13 cellular contexts compared by ENCODE assay signal in genomic region chr20:25574411-25574810, GRCh38. TPM values are rescaled to one million over a fixed set of nuclear protein-coding genes. Genes with fewer than 3 reads are reported as not detected.
DNase-seq lines count a peak whose midpoint lies in the region; ATAC-seq, FAIRE-seq and TF ChIP-seq lines count a peak whose summit lies in the region.
"Had no signal": no experiment of that assay in that cellular context is flagged by ENCODE, and none has a peak within 500 bp of the region (broad histone marks: within the 10 kb centered on the region; RNA-seq: fewer than 3 reads in every experiment).

No MANE protein-coding gene starts in this region.

- no peak overlapping the region for H3K14ac ChIP-seq in H9 (ENCODE audit: insufficient read depth, low read length)

- H3K23ac ChIP-seq in H9 (ENCODE audit: insufficient read length, low read depth, low read length): no peak overlapping the region

- no peaks in the 10 kb centered on the region for H3K9me3 Mint-ChIP-seq in H9
- H3K9me3 Mint-ChIP-seq: activated naive CD4-positive, alpha-beta T cell treated with anti-CD3 and anti-CD28 coated beads, Interleukin-2, amount 50 U/mL, for 72 hours; neural crest cell had no signal

- H2BK120ac ChIP-seq in H9 (ENCODE audit: low read depth, low read length, poor library complexity, severe bottlenecking): no peak overlapping the region

- no peak overlapping the region for H3K4me3 Mint-ChIP-seq in H9
- H3K4me3 Mint-ChIP-seq: neural crest cell had no signal

- H3K27ac ChIP-seq in A549 (no peak overlapping the region), H9 (ENCODE audit: insufficient read length, low read depth, low read length) (no peak overlapping the region), PC-9 (no peak overlapping the region), stomach (no peak overlapping the region), dorsolateral prefrontal cortex (no peak overlapping the region)

- H3T11ph ChIP-seq in H9 (ENCODE audit: low read length): no peak overlapping the region

- H2BK5ac ChIP-seq in H9 (ENCODE audit: insufficient read length, low read length): no peak overlapping the region

- TF ChIP-seq POLR2A in A549 (IDR thresholded peaks at IDR 0.05; ENCODE audit: low read length): no peak
- no peak for TF ChIP-seq POLR2A in stomach (IDR thresholded peaks at IDR 0.05)

- no peak overlapping the region for H3K9ac ChIP-seq in H9 (ENCODE audit: extremely low read depth, insufficient read length, low read length)

- H3K9me2 ChIP-seq in PC-9 (ENCODE audit: insufficient read depth): no peaks in the 10 kb centered on the region

- H3K27ac Mint-ChIP-seq in H9: peak overlapping the region in 2 of 3 experiments; percentile 5 to 16; a peak in 3 of 7 replicates
- H3K27ac Mint-ChIP-seq: activated naive CD4-positive, alpha-beta T cell treated with anti-CD3 and anti-CD28 coated beads, Interleukin-2, amount 50 U/mL, for 72 hours had no signal

- no peak overlapping the region for H2BK15ac ChIP-seq in H9 (ENCODE audit: low read depth, low read length)

- H3K79me1 ChIP-seq in H9 (ENCODE audit: insufficient read depth, low read depth, low read length, poor library complexity, severe bottlenecking): peaks cover 7% of the 10 kb centered on the region

- no peak overlapping the region for H3K4ac ChIP-seq in H9 (ENCODE audit: low read depth, low read length)

- no peak overlapping the region for H3K56ac ChIP-seq in H9 (ENCODE audit: insufficient read length, low read depth, low read length)

- H3K27me3 ChIP-seq in H9 (ENCODE audit: insufficient read depth, low read length): no peaks in the 10 kb centered on the region
- no peaks in the 10 kb centered on the region for H3K27me3 ChIP-seq in PC-9 (ENCODE audit: insufficient read depth, low read depth)
- H3K27me3 ChIP-seq in stomach: no peaks in the 10 kb centered on the region
- H3K27me3 ChIP-seq in dorsolateral prefrontal cortex: no peaks in the 10 kb centered on the region

- H3K9me3 ChIP-seq in A549: no peaks in the 10 kb centered on the region
- H3K9me3 ChIP-seq in H9 (ENCODE audit: control insufficient read depth, low read depth, low read length): no peaks in the 10 kb centered on the region
- no peaks in the 10 kb centered on the region for H3K9me3 ChIP-seq in PC-9 (ENCODE audit: insufficient read depth, low read depth)
- H3K9me3 ChIP-seq in stomach: no peaks in the 10 kb centered on the region

- H3K4me2 ChIP-seq in A549: no peak overlapping the region
- H3K4me2 ChIP-seq in H9 (ENCODE audit: insufficient read depth, insufficient read length, low read length): no peak overlapping the region
- no peak overlapping the region for H3K4me2 ChIP-seq in PC-9

- TF ChIP-seq EP300 in A549 (IDR thresholded peaks at IDR 0.05): no peak
- TF ChIP-seq EP300 in stomach (IDR thresholded peaks at IDR 0.05): no peak

- FAIRE-seq in A549 (lab: Jason Lieb, UNC): no peak
- FAIRE-seq: frontal cortex, TTC549 had no signal

- no peak overlapping the region for H2AK5ac ChIP-seq in H9 (ENCODE audit: insufficient read length, low read length)

- TF ChIP-seq CTCF in A549 (IDR thresholded peaks at IDR 0.05) (peak; percentile 24; the same call in 1 of the 3 replicates), H9 (conservative IDR thresholded peaks at IDR 0.05) (no peak; the same call in 2 of the 3 replicates), PC-9 (conservative IDR thresholded peaks at IDR 0.05) (peak; percentile 43), fibroblast of pulmonary artery (IDR thresholded peaks at IDR 0.05; ENCODE audit: low read length, missing control alignments) (peak; percentile 55), stomach (IDR thresholded peaks at IDR 0.05) (no peak), dorsolateral prefrontal cortex (IDR thresholded peaks at IDR 0.05 in 54 of 56, conservative IDR thresholded peaks at IDR 0.05 in 2 of 56; ENCODE audit: low read depth in 1 of 56, partially characterized antibody in 56 of 56) (no peak)

- no peak overlapping the region for H4K91ac ChIP-seq in H9 (ENCODE audit: insufficient read length, low read depth, low read length)

- H2AFZ ChIP-seq in H9 (ENCODE audit: low read length) (no peak overlapping the region), PC-9 (no peak overlapping the region)

- H4K8ac ChIP-seq in H9 (replicated peaks; ENCODE audit: insufficient read length, low read depth, low read length): no peak overlapping the region

- H3K4me3 ChIP-seq in A549 (no peak overlapping the region), PC-9 (no peak overlapping the region), fibroblast of pulmonary artery (replicated peaks; ENCODE audit: low read depth, low read length) (no peak overlapping the region), stomach (no peak overlapping the region), dorsolateral prefrontal cortex (no peak overlapping the region)

- no peak overlapping the region for H2BK20ac ChIP-seq in H9 (ENCODE audit: low read depth, low read length, poor library complexity, severe bottlenecking)

- no peaks in the 10 kb centered on the region for H3K27me3 Mint-ChIP-seq in H9 (ENCODE audit: low read depth)

- H3K36me3 Mint-ChIP-seq in H9 (ENCODE audit: insufficient read depth in 1 of 3, low read depth in 3 of 3): peaks cover 32 to 33% (median 33%) of the 10 kb centered on the region in 3 experiments
- H3K36me3 Mint-ChIP-seq: activated naive CD4-positive, alpha-beta T cell treated with anti-CD3 and anti-CD28 coated beads, Interleukin-2, amount 50 U/mL, for 72 hours had no signal

- CTCF ChIA-PET in A549 (lab: Yijun Ruan, JAX): interaction anchor here (1.0 to 1.1 kb wide), 2 partner anchors 10 to 26 kb away, joined by 4 read pairs; no protein-coding TSS in a partner anchor
- CTCF ChIA-PET in PC-9 (lab: Charles Lee): interaction anchor here (0.6 kb wide), 1 partner anchor 330 kb away, joined by 3 read pairs; no protein-coding TSS in a partner anchor

- no peaks in the 10 kb centered on the region for H3F3A ChIP-seq in PC-9 (ENCODE audit: insufficient read depth, low read depth)

- H3K18ac ChIP-seq in H9 (ENCODE audit: insufficient read length, low read depth, low read length): no peak overlapping the region

- 91% methylated on average over 3 of the region's 3 CpGs for WGBS in A549 (ENCODE audit: missing lambda C conversion rate)
- WGBS in H9 (ENCODE audit: extremely low coverage, insufficient read length, low lambda C conversion rate): no CpG with 5 or more reads among the region's 3 CpGs
- WGBS in stomach, 5 donors: 59 to 66% (median 63%) methylated on average over 3 of the region's 3 CpGs

- H3K79me2 ChIP-seq in H9 (ENCODE audit: insufficient read depth, low read length) (peaks cover 28% of the 10 kb centered on the region; the same call in 1 of the 2 replicates), PC-9 (ENCODE audit: low read depth) (no peaks in the 10 kb centered on the region)

- BruUV-seq in PC-9 (replicated peaks; lab: Mats Ljungman, UMichigan): no TSS peak

- H3K4me1 Mint-ChIP-seq in H9: peaks cover 22 to 30% of the 10 kb centered on the region in 2 experiments

- POLR2A ChIA-PET in A549 (lab: Yijun Ruan, JAX): interaction anchor here (0.8 kb wide), 1 partner anchor 10 kb away, joined by 3 read pairs; the partner anchor contains the start of gene NINL
- POLR2A ChIA-PET in PC-9 (lab: Charles Lee; ENCODE audit: unreplicated experiment): no interaction called here

- H3K23me2 ChIP-seq in H9 (ENCODE audit: insufficient read length, low read depth, low read length, poor library complexity, severe bottlenecking): peaks cover 2% of the 10 kb centered on the region

- H4K5ac ChIP-seq in H9 (ENCODE audit: insufficient read length, low read depth, low read length): no peak overlapping the region

- no peaks in the 10 kb centered on the region for H3K36me3 ChIP-seq in PC-9 (ENCODE audit: low read depth)
- peaks cover 0 to 4% (median 0%) of the 10 kb centered on the region in 4 donors for H3K36me3 ChIP-seq in stomach

- H3K4me1 ChIP-seq in A549: peaks cover 17% of the 10 kb centered on the region; the same call in 2 of the 3 replicates
- H3K4me1 ChIP-seq in H9 (ENCODE audit: insufficient read depth, low read length): no peaks in the 10 kb centered on the region; the same call in 1 of the 2 replicates
- no peaks in the 10 kb centered on the region for H3K4me1 ChIP-seq in PC-9 (replicated peaks; ENCODE audit: insufficient read depth)
- peaks cover 0 to 29% (median 3%) of the 10 kb centered on the region in 4 donors for H3K4me1 ChIP-seq in stomach

- H4K20me1 ChIP-seq in H9 (ENCODE audit: control insufficient read depth, insufficient read depth, insufficient read length) (peaks cover 2% of the 10 kb centered on the region), PC-9 (ENCODE audit: insufficient read depth) (no peaks in the 10 kb centered on the region)

- TF ChIP-seq RAD21 in A549 (conservative IDR thresholded peaks at IDR 0.05 in 1 of 2, IDR thresholded peaks at IDR 0.05 in 1 of 2): peak; percentile 45 to 57; a peak in 3 of 5 replicates

- DNase-seq in A549 (ENCODE audit: low read depth in 1 of 2, low spot score in 1 of 2) (peak in 1 of 2 experiments; percentile 54), H9 (no peak), PC-9 (peak; percentile 28 to 41), fibroblast of pulmonary artery (ENCODE audit: low read depth) (peak; percentile 61), stomach (no peak), dorsolateral prefrontal cortex (no peak)
- DNase-seq: NCI-H2081 had no signal

- intact Hi-C loops in PC-9 (cut with micrococcal nuclease; ENCODE audit: unreplicated experiment) (no loop called here), stomach (cut with DNase I; ENCODE audit: low total_unique reads) (no loop called here), dorsolateral prefrontal cortex (cut with DNase I) (no loop called here)

- no peak overlapping the region for H2BK12ac ChIP-seq in H9 (ENCODE audit: insufficient read length, low read depth, low read length)

- ATAC-seq in A549: peak; percentile 56 to 68; a peak in 5 of 6 replicates
- no peak for ATAC-seq in HG03039 (IDR thresholded peaks at IDR 0.05; ENCODE audit: unreplicated experiment)
- ATAC-seq in HG03342 (IDR thresholded peaks at IDR 0.05; ENCODE audit: unreplicated experiment): no peak
- ATAC-seq: activated naive CD4-positive, alpha-beta T cell treated with anti-CD3 and anti-CD28 coated beads, Interleukin-2, amount 50 U/mL, for 72 hours had no signal

RNA-seq across cellular contexts. Expression of gene NINL, which starts 10.9 kb away (rescaled TPM):
- polyA plus RNA-seq in A549 (2011; rRNA removed) (15.3 and 22.4 TPM in 2 replicates), A549 (2017; fragmentation: RNase III; extraction: RNeasy Plus Mini Kit Qiagen cat#74134 plus additional on column Dnase treatment) (13.2 to 23.4 TPM (median 20.2 TPM) in 3 replicates), stomach (10 to 100 TPM in 1 of 3 donors, 1 to 10 TPM in 2; 6.4 to 10.1 (median 7.8) TPM)
- polyA plus RNA-seq in A549 (2012; cell fraction: cytosol; rRNA removed): 20.0 and 20.8 TPM in 2 replicates
- 45.7 and 48.9 TPM in 2 replicates for polyA plus RNA-seq in A549 (2012; cell fraction: nucleus; rRNA removed)
- 13.1 and 20.6 TPM in 2 replicates for polyA minus RNA-seq in A549 (2011; rRNA and poly(A)+ RNA removed)
- total RNA-seq in H9 (2021) (29.2 and 34.3 TPM in 2 replicates), PC-9 (2021) (19.6 and 39.9 TPM in 2 replicates), stomach (10 to 100 TPM in 4 of 5 donors, 1 to 10 TPM in 1; 3.1 to 34.8 (median 22.0) TPM), dorsolateral prefrontal cortex (10 to 100 TPM in 107 of 120 experiments, 1 to 10 TPM in 13; 7.5 to 30.6 (median 13.7) TPM)

RNA-seq across cellular contexts. Expression of gene NANP, which starts 49.4 kb away (rescaled TPM):
- polyA plus RNA-seq in A549 (2011; rRNA removed) (11.4 and 12.2 TPM in 2 replicates), A549 (2017; fragmentation: RNase III; extraction: RNeasy Plus Mini Kit Qiagen cat#74134 plus additional on column Dnase treatment) (10.2 to 11.2 TPM (median 11.2 TPM) in 3 replicates), stomach (1 to 10 TPM; 1.5 to 2.8 (median 2.7) TPM)
- 3.6 and 4.4 TPM in 2 replicates for polyA plus RNA-seq in A549 (2012; cell fraction: cytosol; rRNA removed)
- polyA plus RNA-seq in A549 (2012; cell fraction: nucleus; rRNA removed): 1.0 and 1.8 TPM in 2 replicates
- polyA minus RNA-seq in A549 (2011; rRNA and poly(A)+ RNA removed): 4.8 and 5.7 TPM in 2 replicates
- total RNA-seq in H9 (2021) (7.0 and 7.1 TPM in 2 replicates), PC-9 (2021) (5.6 and 7.5 TPM in 2 replicates), stomach (1 to 10 TPM in 3 of 5 donors, under 1 TPM in 2; under 0.01 to 5.7 (median 1.2) TPM), dorsolateral prefrontal cortex (1 to 10 TPM; 1.2 to 4.5 (median 2.9) TPM)

Comparison
In these comparisons a context has a peak if more than half of its experiments do, and no peak if none do; other contexts are left out.
1. ATAC-seq: peak in A549 (2 of 2); none in HG03039 (single experiment) and HG03342 (single experiment).
2. DNase-seq: peak in PC-9 (2 of 2) and fibroblast of pulmonary artery (single experiment); none in H9 (single experiment), stomach (single experiment) and dorsolateral prefrontal cortex (0 of 10).
3. CTCF ChIP-seq: peak in A549 (single experiment), PC-9 (single experiment) and fibroblast of pulmonary artery (single experiment); none in H9 (single experiment), stomach (0 of 7) and dorsolateral prefrontal cortex (0 of 56).